Comparison of ENCODE assay signal across 28 cellular contexts in genomic region chr10:66835400-66835799, GRCh38.
A peak's percentile ranks its signal among the peaks of the same experiment; 100 is the strongest.
DNase-seq lines count a peak whose midpoint lies in the region; ATAC-seq and TF ChIP-seq lines count a peak whose summit lies in the region.
"Had no signal": no experiment of that assay in that cellular context is flagged by ENCODE, and none has a peak within 500 bp of the region (broad histone marks: within the 10 kb centered on the region; RNA-seq: fewer than 3 reads in every experiment).

No MANE protein-coding gene starts in this region.

- H3K4me2 ChIP-seq in hepatocyte (no peak overlapping the region), smooth muscle cell (peak overlapping the region; percentile 26), GM23248 (ENCODE audit: unreplicated experiment) (no peak overlapping the region)
- H3K4me2 ChIP-seq: BLaER1 treated with 17β-estradiol and CSF1 and Interleukin-3, amounts not matched to agents 10 nM and 100 nM had no signal

- no peaks in the 10 kb centered on the region for H3K4me1 ChIP-seq in hepatocyte (ENCODE audit: insufficient read depth)
- H3K4me1 ChIP-seq in smooth muscle cell (ENCODE audit: low read depth) = peaks cover 20% of the 10 kb centered on the region
- no peaks in the 10 kb centered on the region for H3K4me1 ChIP-seq in GM23248 (ENCODE audit: insufficient read depth)
- H3K4me1 ChIP-seq: colonic mucosa, SJSA1 had no signal

- peak in 2 of 3 experiments; percentile 19 to 58 for DNase-seq in NCI-H1417 (lab: John Stamatoyannopoulos, UW)
- no peak for DNase-seq in NCI-H1417 treated with DMSO at 0.1 percent for 48 hours (lab: John Stamatoyannopoulos, UW)
- no peak for DNase-seq in hepatocyte (ENCODE audit: low spot score)
- DNase-seq in smooth muscle cell (lab: John Stamatoyannopoulos, UW; ENCODE audit: unreplicated experiment) = no peak
- DNase-seq in immature natural killer cell = no peak
- no peak for DNase-seq in GM23248
- DNase-seq: activated CD4-positive, alpha-beta T cell treated with anti-CD3 and anti-CD28 coated beads, Interleukin-2, amount 10 ng/mL, durations not matched to agents 7 days and 5 days; activated gamma-delta T cell; activated naive CD8-positive, alpha-beta T cell treated with anti-CD3 and anti-CD28 coated beads for 36 hours; activated T-cell treated with anti-CD3 and anti-CD28 coated beads, Interleukin-2, amount 50 U/mL, for 4 hours; anterior cingulate cortex; colonic mucosa; DMS153; effector CD8-positive, alpha-beta T cell; GOT3; Kasumi-1; NCI-H446 treated with DMSO at 0.1 percent for 48 hours; occipital lobe; stimulated activated CD4-positive, alpha-beta T cell treated with anti-CD3 and anti-CD28 coated beads, Interleukin-4, amount 100 ng/mL, for 24 hours; transverse colon had no signal

- H3K9me3 Mint-ChIP-seq in immature natural killer cell = peaks cover 9 to 45% (median 18%) of the 10 kb centered on the region in 6 donors
- H3K9me3 Mint-ChIP-seq: activated CD4-positive, alpha-beta T cell treated with anti-CD3 and anti-CD28 coated beads, Interleukin-2, amount 10 ng/mL, durations not matched to agents 7 days and 5 days; activated naive CD8-positive, alpha-beta T cell treated with anti-CD3 and anti-CD28 coated beads for 36 hours; activated T-cell treated with anti-CD3 and anti-CD28 coated beads, Interleukin-2, amount 50 U/mL, for 4 hours had no signal

- H3K79me2 ChIP-seq in hepatocyte (no peaks in the 10 kb centered on the region), smooth muscle cell (ENCODE audit: low read depth) (no peaks in the 10 kb centered on the region), GM23248 (ENCODE audit: insufficient read depth) (no peaks in the 10 kb centered on the region)

- H3F3A ChIP-seq in smooth muscle cell (ENCODE audit: low read depth) (no peaks in the 10 kb centered on the region), GM23248 (ENCODE audit: insufficient read depth) (no peaks in the 10 kb centered on the region)

- H3K9me2 ChIP-seq in hepatocyte (replicated peaks; ENCODE audit: insufficient read depth) = no peaks in the 10 kb centered on the region
- no peaks in the 10 kb centered on the region for H3K9me2 ChIP-seq in GM23248 (ENCODE audit: insufficient read depth)

- no peak overlapping the region for H3K4me3 Mint-ChIP-seq in immature natural killer cell
- H3K4me3 Mint-ChIP-seq: activated CD4-positive, alpha-beta T cell treated with anti-CD3 and anti-CD28 coated beads, Interleukin-2, amount 10 ng/mL, durations not matched to agents 7 days and 5 days; activated naive CD8-positive, alpha-beta T cell treated with anti-CD3 and anti-CD28 coated beads for 36 hours; activated T-cell treated with anti-CD3 and anti-CD28 coated beads, Interleukin-2, amount 50 U/mL, for 4 hours; natural killer cell treated with Interleukin-12 subunit alpha and Interleukin-12 subunit beta and Interleukin-15 and Interleukin-18, amount 100 ng/mL, for 72 hours had no signal

- H3K27ac ChIP-seq in hepatocyte (peak overlapping the region; percentile 47), smooth muscle cell (ENCODE audit: low read depth) (peak overlapping the region; percentile 70), GM23248 (no peak overlapping the region)
- H3K27ac ChIP-seq: 22Rv1; BLaER1 treated with 17β-estradiol and CSF1 and Interleukin-3, amounts not matched to agents 10 nM and 100 nM; cardiac muscle cell; colonic mucosa; RWPE1; SJSA1 had no signal

- H3K36me3 Mint-ChIP-seq in immature natural killer cell = no peaks in the 10 kb centered on the region
- H3K36me3 Mint-ChIP-seq: activated naive CD8-positive, alpha-beta T cell treated with anti-CD3 and anti-CD28 coated beads for 36 hours; natural killer cell treated with Interleukin-12 subunit alpha and Interleukin-12 subunit beta and Interleukin-15 and Interleukin-18, amount 100 ng/mL, for 72 hours had no signal

- H3K27me3 Mint-ChIP-seq in immature natural killer cell (ENCODE audit: low read depth in 3 of 3) = no peaks in the 10 kb centered on the region
- H3K27me3 Mint-ChIP-seq: activated CD4-positive, alpha-beta T cell treated with anti-CD3 and anti-CD28 coated beads, Interleukin-2, amount 10 ng/mL, durations not matched to agents 7 days and 5 days; activated naive CD8-positive, alpha-beta T cell treated with anti-CD3 and anti-CD28 coated beads for 36 hours; natural killer cell treated with Interleukin-12 subunit alpha and Interleukin-12 subunit beta and Interleukin-15 and Interleukin-18, amount 100 ng/mL, for 72 hours had no signal

- no peaks in the 10 kb centered on the region for H4K20me1 ChIP-seq in hepatocyte (ENCODE audit: insufficient read depth, poor library complexity, severe bottlenecking)
- no peaks in the 10 kb centered on the region for H4K20me1 ChIP-seq in smooth muscle cell (ENCODE audit: low read depth)
- no peaks in the 10 kb centered on the region for H4K20me1 ChIP-seq in GM23248 (ENCODE audit: insufficient read depth)
- H4K20me1 ChIP-seq: BLaER1 treated with 17β-estradiol and CSF1 and Interleukin-3, amounts not matched to agents 10 nM and 100 nM had no signal

- no peaks in the 10 kb centered on the region for H3K4me1 Mint-ChIP-seq in immature natural killer cell
- H3K4me1 Mint-ChIP-seq: activated CD4-positive, alpha-beta T cell treated with anti-CD3 and anti-CD28 coated beads, Interleukin-2, amount 10 ng/mL, durations not matched to agents 7 days and 5 days; activated naive CD8-positive, alpha-beta T cell treated with anti-CD3 and anti-CD28 coated beads for 36 hours had no signal

- H3K9ac ChIP-seq in smooth muscle cell (ENCODE audit: low read depth) (no peak overlapping the region), GM23248 (no peak overlapping the region)
- H3K9ac ChIP-seq: BLaER1 treated with 17β-estradiol and CSF1 and Interleukin-3, amounts not matched to agents 10 nM and 100 nM had no signal

- ATAC-seq in HG03354 (IDR thresholded peaks at IDR 0.05; ENCODE audit: poor library complexity, severe bottlenecking, unreplicated experiment) (peak; percentile 33), GM21786 (IDR thresholded peaks at IDR 0.05; ENCODE audit: unreplicated experiment) (no peak)
- ATAC-seq: activated T-cell treated with anti-CD3 and anti-CD28 coated beads, Interleukin-2, amount 50 U/mL, for 4 hours; natural killer cell treated with Interleukin-12 subunit alpha and Interleukin-12 subunit beta and Interleukin-15 and Interleukin-18, amount 100 ng/mL, for 72 hours had no signal

- no peak overlapping the region for H3K27ac Mint-ChIP-seq in immature natural killer cell
- H3K27ac Mint-ChIP-seq: activated CD4-positive, alpha-beta T cell treated with anti-CD3 and anti-CD28 coated beads, Interleukin-2, amount 10 ng/mL, durations not matched to agents 7 days and 5 days; activated naive CD8-positive, alpha-beta T cell treated with anti-CD3 and anti-CD28 coated beads for 36 hours; natural killer cell treated with Interleukin-12 subunit alpha and Interleukin-12 subunit beta and Interleukin-15 and Interleukin-18, amount 100 ng/mL, for 72 hours had no signal

- in situ Hi-C loops in GM23248 (cut with MboI) = no loop called here

- no peaks in the 10 kb centered on the region for H3K9me3 ChIP-seq in hepatocyte (ENCODE audit: low read depth)
- no peaks in the 10 kb centered on the region for H3K9me3 ChIP-seq in smooth muscle cell (replicated peaks; ENCODE audit: low read depth)
- no peaks in the 10 kb centered on the region for H3K9me3 ChIP-seq in GM23248 (ENCODE audit: low read depth)
- H3K9me3 ChIP-seq: BLaER1 treated with 17β-estradiol and CSF1 and Interleukin-3, amounts not matched to agents 10 nM and 100 nM; colonic mucosa; SJSA1; transverse colon had no signal

- H2AFZ ChIP-seq in hepatocyte (no peak overlapping the region), smooth muscle cell (ENCODE audit: low read depth) (no peak overlapping the region), GM23248 (no peak overlapping the region)

- H3K36me3 ChIP-seq in hepatocyte (replicated peaks; ENCODE audit: insufficient read depth, low read depth) (no peaks in the 10 kb centered on the region), smooth muscle cell (ENCODE audit: low read depth) (no peaks in the 10 kb centered on the region), GM23248 (ENCODE audit: low read depth) (no peaks in the 10 kb centered on the region)
- H3K36me3 ChIP-seq: BLaER1 treated with 17β-estradiol and CSF1 and Interleukin-3, amounts not matched to agents 10 nM and 100 nM; cardiac muscle cell; colonic mucosa; SJSA1; transverse colon had no signal

- H3K27me3 ChIP-seq in hepatocyte (no peaks in the 10 kb centered on the region), smooth muscle cell (ENCODE audit: low read depth) (no peaks in the 10 kb centered on the region), GM23248 (replicated peaks; ENCODE audit: insufficient read depth) (no peaks in the 10 kb centered on the region)
- H3K27me3 ChIP-seq: BLaER1 treated with 17β-estradiol and CSF1 and Interleukin-3, amounts not matched to agents 10 nM and 100 nM; cardiac muscle cell; colonic mucosa; SJSA1; transverse colon had no signal

- H3K4me3 ChIP-seq in hepatocyte = no peak overlapping the region
- no peak overlapping the region for H3K4me3 ChIP-seq in smooth muscle cell
- H3K4me3 ChIP-seq in GM23248 = no peak overlapping the region
- H3K4me3 ChIP-seq: BLaER1 treated with 17β-estradiol and CSF1 and Interleukin-3, amounts not matched to agents 10 nM and 100 nM; cardiac muscle cell; colonic mucosa; SJSA1; transverse colon had no signal

- TF ChIP-seq CTCF in hepatocyte (IDR thresholded peaks at IDR 0.05; ENCODE audit: poor library complexity) (no peak), smooth muscle cell (IDR thresholded peaks at IDR 0.05; ENCODE audit: borderline replicate concordance, insufficient read depth, poor library complexity, severe bottlenecking) (no peak)

Comparison
In these comparisons a context has a peak if more than half of its experiments do, and no peak if none do; other contexts are left out.
1. DNase-seq: peak in NCI-H1417 (2 of 3); none in NCI-H1417 treated with DMSO at 0.1 percent for 48 hours (single experiment), hepatocyte (single experiment), smooth muscle cell (single experiment), immature natural killer cell (0 of 3) and GM23248 (single experiment).